In genomic region chr17:75182319-75182568, GRCh38 we compare ENCODE assay signal across 8 cellular contexts. TPM values are rescaled to one million over a fixed set of nuclear protein-coding genes. Genes with fewer than 3 reads are reported as not detected.
DNase-seq lines count a peak whose midpoint lies in the region; ATAC-seq, FAIRE-seq and TF ChIP-seq lines count a peak whose summit lies in the region.

No MANE protein-coding gene starts in this region.

- intact Hi-C loops in naive thymus-derived CD4-positive, alpha-beta T cell (cut with micrococcal nuclease) = loop anchor here (1.0 to 10.0 kb wide), 12 partner anchors 10 to 437 kb away; partner anchors contain the start of genes NT5C (in 2 of the 2), ARMC7 (in 1 of the 2), ATP5PD (in 1 of the 2) and GGA3 (in 1 of the 2)

- no peak for TF ChIP-seq CTCF in LNCaP clone FGC (IDR thresholded peaks at IDR 0.05; ENCODE audit: control insufficient read depth, extremely low read depth, insufficient read depth)

- CTCF ChIA-PET in naive thymus-derived CD4-positive, alpha-beta T cell (lab: Charles Lee) = no interaction called here

- no peaks in the 10 kb centered on the region for H3K4me1 ChIP-seq in ectodermal cell (ENCODE audit: control insufficient read depth, insufficient read depth, low read length)
- peaks cover 22 to 26% of the 10 kb centered on the region in 2 donors for H3K4me1 ChIP-seq in naive thymus-derived CD4-positive, alpha-beta T cell (ENCODE audit: control insufficient read depth in 2 of 2, insufficient read depth in 2 of 2, low read length in 2 of 2)

- H3K27me3 ChIP-seq in ectodermal cell (ENCODE audit: control insufficient read depth, insufficient read depth, low read length, poor library complexity, severe bottlenecking) = no peaks in the 10 kb centered on the region
- H3K27me3 ChIP-seq in naive thymus-derived CD4-positive, alpha-beta T cell (ENCODE audit: control insufficient read depth in 2 of 2, insufficient read depth in 2 of 2, low read length in 2 of 2) = no peaks in the 10 kb centered on the region

- peaks cover 20 to 55% (median 38%) of the 10 kb centered on the region in 7 donors for H3K4me1 Mint-ChIP-seq in naive thymus-derived CD4-positive, alpha-beta T cell

- no peak for FAIRE-seq in HTR-8/SVneo (lab: Jason Lieb, UNC)

- no peaks in the 10 kb centered on the region for H3K9me3 ChIP-seq in ectodermal cell (ENCODE audit: control insufficient read depth, low read length)
- no peaks in the 10 kb centered on the region for H3K9me3 ChIP-seq in naive thymus-derived CD4-positive, alpha-beta T cell (ENCODE audit: control insufficient read depth in 2 of 3, low read length in 3 of 3)

- peaks cover 0 to 16% (median 0%) of the 10 kb centered on the region in 5 donors for H3K36me3 Mint-ChIP-seq in naive thymus-derived CD4-positive, alpha-beta T cell

- peak; percentile 24 for ATAC-seq in GM21423 (IDR thresholded peaks at IDR 0.05; ENCODE audit: unreplicated experiment)
- ATAC-seq in naive thymus-derived CD4-positive, alpha-beta T cell = no peak

- no peak for DNase-seq in LNCaP clone FGC (ENCODE audit: low read depth)
- no peak for DNase-seq in naive thymus-derived CD4-positive, alpha-beta T cell
- DNase-seq in HTR-8/SVneo (ENCODE audit: insufficient read length, low spot score) = no peak
- DNase-seq in SW 1271 (lab: John Stamatoyannopoulos, UW) = no peak
- no peak for DNase-seq in superior temporal gyrus (ENCODE audit: extremely low spot score)
- DNase-seq in NCI-H1417 treated with DMSO at 0.1 percent for 48 hours (lab: John Stamatoyannopoulos, UW) = no peak

- peak overlapping the region; percentile 94 for H3K27ac ChIP-seq in ectodermal cell (ENCODE audit: insufficient read depth, low read depth, low read length, poor library complexity, severe bottlenecking)
- H3K27ac ChIP-seq in naive thymus-derived CD4-positive, alpha-beta T cell (ENCODE audit: low read depth, low read length) = peak overlapping the region; percentile 94

- H3K4me3 Mint-ChIP-seq in naive thymus-derived CD4-positive, alpha-beta T cell = peak overlapping the region; percentile 87 to 100 (median 92)

- POLR2A ChIA-PET in naive thymus-derived CD4-positive, alpha-beta T cell (lab: Charles Lee) = interaction anchor here (1.2 to 2.6 kb wide), 6 partner anchors 9 to 123 kb away, joined by 4 to 22 read pairs (median 10); partner anchors contain the start of genes GGA3, MIF4GD, MRPS7 and NUP85

- WGBS in ectodermal cell, 2 experiments = 0 to 1% methylated on average over 33 of the region's 33 CpGs

- H3K27ac Mint-ChIP-seq in naive thymus-derived CD4-positive, alpha-beta T cell = peak overlapping the region; percentile 82 to 97 (median 91)

- H3K4me3 ChIP-seq in LNCaP clone FGC (ENCODE audit: low read depth, low read length) (peak overlapping the region; percentile 94), ectodermal cell (ENCODE audit: insufficient read depth, low read depth, low read length) (peak overlapping the region; percentile 73)
- H3K4me3 ChIP-seq in naive thymus-derived CD4-positive, alpha-beta T cell (ENCODE audit: low read length) = peak overlapping the region; percentile 56

- H3K27me3 Mint-ChIP-seq in naive thymus-derived CD4-positive, alpha-beta T cell = no peaks in the 10 kb centered on the region

- no peaks in the 10 kb centered on the region for H3K9me3 Mint-ChIP-seq in naive thymus-derived CD4-positive, alpha-beta T cell

- peaks cover 10% of the 10 kb centered on the region for H3K36me3 ChIP-seq in ectodermal cell (ENCODE audit: control insufficient read depth, insufficient read depth, low read length)
- peaks cover 0 to 33% (median 0%) of the 10 kb centered on the region in 3 experiments for H3K36me3 ChIP-seq in naive thymus-derived CD4-positive, alpha-beta T cell (ENCODE audit: control insufficient read depth in 2 of 3, insufficient read depth in 3 of 3, low read length in 3 of 3)

RNA-seq across cellular contexts. Expression of gene SUMO2, which starts 0.5 kb away (rescaled TPM):
- 886 TPM for polyA plus RNA-seq in ectodermal cell (2013, experiment 1 of 4)
- polyA plus RNA-seq in ectodermal cell (2013, experiment 2 of 4) = 882 TPM
- 670 TPM for polyA plus RNA-seq in ectodermal cell (2013, experiment 3 of 4)
- polyA plus RNA-seq in ectodermal cell (2013, experiment 4 of 4) = 770 TPM
- 100 to 1,000 TPM; 201 to 494 (median 247) TPM for total RNA-seq in naive thymus-derived CD4-positive, alpha-beta T cell
- polyA plus RNA-seq in naive thymus-derived CD4-positive, alpha-beta T cell = 100 to 1,000 TPM; 173 to 357 TPM

RNA-seq across cellular contexts. Expression of gene NUP85, which starts 23.2 kb away (rescaled TPM):
- 96.1 TPM for polyA plus RNA-seq in ectodermal cell (2013, experiment 1 of 4)
- polyA plus RNA-seq in ectodermal cell (2013, experiment 2 of 4) = 91.9 TPM
- 54.7 TPM for polyA plus RNA-seq in ectodermal cell (2013, experiment 3 of 4)
- 57.3 TPM for polyA plus RNA-seq in ectodermal cell (2013, experiment 4 of 4)
- total RNA-seq in naive thymus-derived CD4-positive, alpha-beta T cell = 100 to 1,000 TPM in 2 of 5 experiments, 10 to 100 TPM in 3; 96.3 to 143 (median 99.2) TPM
- 10 to 100 TPM; 21.0 to 57.3 TPM for polyA plus RNA-seq in naive thymus-derived CD4-positive, alpha-beta T cell

RNA-seq across cellular contexts. Expression of gene JPT1, which starts 27.9 kb away (rescaled TPM):
- polyA plus RNA-seq in ectodermal cell (2013, experiment 1 of 4) = 265 TPM
- polyA plus RNA-seq in ectodermal cell (2013, experiment 2 of 4) = 217 TPM
- polyA plus RNA-seq in ectodermal cell (2013, experiment 3 of 4) = 231 TPM
- 240 TPM for polyA plus RNA-seq in ectodermal cell (2013, experiment 4 of 4)
- 100 to 1,000 TPM in 1 of 5 experiments, 10 to 100 TPM in 4; 12.3 to 227 (median 29.3) TPM for total RNA-seq in naive thymus-derived CD4-positive, alpha-beta T cell
- polyA plus RNA-seq in naive thymus-derived CD4-positive, alpha-beta T cell = 10 to 100 TPM; 70.0 to 72.3 TPM

RNA-seq across cellular contexts. Expression of gene NT5C, which starts 50.7 kb away (rescaled TPM):
- 56.8 TPM for polyA plus RNA-seq in ectodermal cell (2013, experiment 1 of 4)
- polyA plus RNA-seq in ectodermal cell (2013, experiment 2 of 4) = 54.7 TPM
- 60.6 TPM for polyA plus RNA-seq in ectodermal cell (2013, experiment 3 of 4)
- polyA plus RNA-seq in ectodermal cell (2013, experiment 4 of 4) = 68.0 TPM
- 10 to 100 TPM; 23.4 to 54.8 (median 37.5) TPM for total RNA-seq in naive thymus-derived CD4-positive, alpha-beta T cell
- 10 to 100 TPM; 31.1 to 33.1 TPM for polyA plus RNA-seq in naive thymus-derived CD4-positive, alpha-beta T cell
